8 cellular contexts compared by ENCODE assay signal in the genomic region with DNA sequence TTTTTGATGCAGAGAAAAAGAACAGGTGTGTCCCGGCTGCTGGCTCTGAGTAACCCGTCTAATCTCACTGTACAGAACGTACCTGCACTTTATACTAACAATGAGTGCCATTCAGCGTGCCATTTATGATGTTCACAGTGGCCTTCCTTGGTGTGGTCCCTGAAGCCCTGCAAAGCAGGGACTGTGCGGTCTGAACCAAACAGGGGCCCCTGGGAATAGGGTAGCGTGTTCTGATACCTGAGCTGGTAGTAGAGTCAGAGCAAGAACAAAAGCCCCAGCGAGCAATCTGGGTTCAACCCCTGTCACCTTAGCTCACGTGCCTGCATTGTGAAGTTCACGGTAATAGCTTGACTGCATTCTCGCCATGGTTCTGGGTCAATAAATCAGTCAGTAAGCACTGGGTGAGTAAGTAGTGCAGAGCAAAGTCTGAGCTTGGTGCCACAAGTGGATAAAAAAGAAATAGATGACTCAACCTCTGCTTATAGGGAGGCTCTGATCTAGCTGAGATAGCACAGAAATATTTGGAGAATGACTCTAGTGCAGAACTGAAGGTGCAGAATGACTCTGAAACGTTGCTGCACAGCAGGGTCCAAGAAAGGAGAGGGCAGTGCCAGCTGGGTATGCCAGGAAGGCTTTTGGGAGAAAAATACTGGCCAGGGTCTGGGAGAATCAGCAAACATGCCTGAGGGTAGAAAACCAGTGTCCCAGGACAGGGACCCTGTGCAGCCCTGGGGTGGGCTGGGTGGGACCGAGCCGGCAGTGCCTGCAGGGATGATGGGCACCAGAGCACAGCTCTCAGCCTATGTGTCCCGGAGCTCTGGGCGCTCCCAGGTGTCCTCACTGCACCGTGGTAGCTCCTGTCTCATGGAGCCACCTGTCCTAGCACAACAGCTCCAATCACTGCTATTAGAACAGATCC.
DNase-seq lines count a peak whose midpoint lies in the region; TF ChIP-seq lines count a peak whose summit lies in the region.

No MANE protein-coding gene starts in this region.

- no peak overlapping the region for H3K4me3 ChIP-seq in breast epithelium
- no peak overlapping the region for H3K4me3 ChIP-seq in choroid plexus epithelial cell (ENCODE audit: low read depth, low read length)
- no peak overlapping the region for H3K4me3 ChIP-seq in skeletal muscle cell (ENCODE audit: low read depth, low read length)

- H3K9me3 ChIP-seq in breast epithelium = no peaks in the 10 kb centered on the region

- H3K27me3 Mint-ChIP-seq in MCF 10A (ENCODE audit: insufficient read depth, unreplicated experiment) = peaks cover 20% of the 10 kb centered on the region

- H3K27me3 ChIP-seq in breast epithelium = no peaks in the 10 kb centered on the region

- H3K36me3 Mint-ChIP-seq in MCF 10A (ENCODE audit: insufficient read depth, unreplicated experiment) = no peaks in the 10 kb centered on the region

- peak overlapping the region; percentile 2 for H3K27ac Mint-ChIP-seq in MCF 10A (ENCODE audit: low read depth, unreplicated experiment)

- H3K4me3 Mint-ChIP-seq in MCF 10A (ENCODE audit: unreplicated experiment) = peak overlapping the region; percentile 1

- H3K27ac ChIP-seq in breast epithelium = no peak overlapping the region

- no peak for TF ChIP-seq POLR2A in breast epithelium (IDR thresholded peaks at IDR 0.05)

- intact Hi-C loops in MCF 10A (cut with micrococcal nuclease) = no loop called here
- intact Hi-C loops in breast epithelium (cut with DNase I; ENCODE audit: low total_unique reads) = no loop called here

- peaks cover 0 to 5% of the 10 kb centered on the region in 2 donors for H3K4me1 ChIP-seq in breast epithelium

- peaks cover 32% of the 10 kb centered on the region for H3K4me1 Mint-ChIP-seq in MCF 10A (ENCODE audit: insufficient read depth, unreplicated experiment)

- H3K9me3 Mint-ChIP-seq in MCF 10A (ENCODE audit: unreplicated experiment) = no peaks in the 10 kb centered on the region

- H3K36me3 ChIP-seq in breast epithelium = no peaks in the 10 kb centered on the region

- CTCF ChIA-PET in MCF 10A (lab: Yijun Ruan, JAX) = interaction anchor here (0.5 to 2.4 kb wide), 20 partner anchors 12 to 394 kb away, joined by 3 to 10 read pairs (median 4); no protein-coding TSS in a partner anchor

- POLR2A ChIA-PET in MCF 10A (lab: Yijun Ruan, JAX) = interaction anchor here (0.5 to 6.4 kb wide), 29 partner anchors 10 to 647 kb away, joined by 3 to 43 read pairs (median 3); a partner anchor contains a TSS

- TF ChIP-seq CTCF in MCF 10A (IDR thresholded peaks at IDR 0.05; ENCODE audit: unreplicated experiment) (no peak), breast epithelium (IDR thresholded peaks at IDR 0.05) (no peak), choroid plexus epithelial cell (conservative IDR thresholded peaks at IDR 0.05; ENCODE audit: low read depth, low read length) (no peak)

- BruUV-seq in MCF 10A (replicated peaks; lab: Mats Ljungman, UMichigan) = no TSS peak

- DNase-seq in MCF 10A (ENCODE audit: unreplicated experiment) (peak; percentile 88), breast epithelium (ENCODE audit: low spot score in 2 of 2) (no peak), HuH-7 (ENCODE audit: low spot score) (peak; percentile 85), choroid plexus epithelial cell (ENCODE audit: low read depth) (peak; percentile 85), skeletal muscle cell (ENCODE audit: low read depth) (peak; percentile 45), T-helper 9 cell (no peak), midbrain (lab: John Stamatoyannopoulos, UW) (no peak), COLO829 (ENCODE audit: low spot score) (no peak)

Comparison
In these comparisons a context has a peak if more than half of its experiments do, and no peak if none do; other contexts are left out.
1. DNase-seq: peak in MCF 10A (single experiment), HuH-7 (single experiment), choroid plexus epithelial cell (single experiment) and skeletal muscle cell (single experiment); none in breast epithelium (0 of 2), T-helper 9 cell (single experiment), midbrain (single experiment) and COLO829 (single experiment).